18 cellular contexts compared by ENCODE assay signal in genomic region chr11:20247540-20248138, GRCh38.
DNase-seq lines count a peak whose midpoint lies in the region; ATAC-seq, FAIRE-seq and TF ChIP-seq lines count a peak whose summit lies in the region.
"Had no signal": no experiment of that assay in that cellular context is flagged by ENCODE, and none has a peak within 500 bp of the region (broad histone marks: within the 10 kb centered on the region; RNA-seq: fewer than 3 reads in every experiment).

No MANE protein-coding gene starts in this region.

- H3K27me3 ChIP-seq in HAP-1 (ENCODE audit: low read depth) (peaks cover 18% of the 10 kb centered on the region; the same call in 1 of the 2 replicates), WERI-Rb-1 (ENCODE audit: insufficient read depth, low read depth, severe bottlenecking) (no peaks in the 10 kb centered on the region), H1 (replicated peaks in 1 of 4; ENCODE audit: control insufficient read depth in 3 of 4, extremely low read depth in 1 of 4, insufficient read depth in 3 of 4, low read length in 3 of 4) (peaks cover 0 to 3% (median 2%) of the 10 kb centered on the region in 4 experiments; a peak in 2 of 7 replicates)
- H3K27me3 ChIP-seq in naive thymus-derived CD4-positive, alpha-beta T cell (ENCODE audit: control insufficient read depth in 2 of 2, insufficient read depth in 2 of 2, low read length in 2 of 2) = no peaks in the 10 kb centered on the region

- no peak overlapping the region for H2BK120ac ChIP-seq in H1 (replicated peaks; ENCODE audit: low read depth, low read length)

- H4K91ac ChIP-seq in H1 (replicated peaks; ENCODE audit: insufficient read length, low read length) = no peak overlapping the region

- H3K27ac ChIP-seq in WERI-Rb-1 = peak overlapping the region; percentile 86
- no peak overlapping the region for H3K27ac ChIP-seq in H1 (ENCODE audit: low read depth, low read length)
- no peak overlapping the region for H3K27ac ChIP-seq in naive thymus-derived CD4-positive, alpha-beta T cell (ENCODE audit: low read depth, low read length)
- H3K27ac ChIP-seq: A549 had no signal

- no peak overlapping the region for H2BK5ac ChIP-seq in H1 (ENCODE audit: low read depth, low read length)

- H3K4me1 ChIP-seq in HAP-1 (peaks cover 25% of the 10 kb centered on the region), H1 (replicated peaks in 1 of 4; ENCODE audit: control insufficient read depth in 3 of 4, insufficient read depth in 4 of 4, low read length in 3 of 4) (peaks cover 2 to 8% (median 5%) of the 10 kb centered on the region in 4 experiments; a peak in 4 of 7 replicates)
- H3K4me1 ChIP-seq in naive thymus-derived CD4-positive, alpha-beta T cell (ENCODE audit: control insufficient read depth in 2 of 2, insufficient read depth in 2 of 2, low read length in 2 of 2) = no peaks in the 10 kb centered on the region
- H3K4me1 ChIP-seq: A549 had no signal

- CTCF ChIA-PET in H1 (lab: Charles Lee; ENCODE audit: partially characterized antibody) = interaction anchor here (1.2 to 3.1 kb wide), 2 partner anchors 24 to 107 kb away, joined by 4 to 15 read pairs; no protein-coding TSS in a partner anchor
- CTCF ChIA-PET in naive thymus-derived CD4-positive, alpha-beta T cell (lab: Charles Lee) = no interaction called here

- no peak for TF ChIP-seq RAD21 in H1 (IDR thresholded peaks at IDR 0.05 in 1 of 2, conservative IDR thresholded peaks at IDR 0.05 in 1 of 2; ENCODE audit: low read depth in 2 of 2, low read length in 2 of 2)

- ATAC-seq in naive thymus-derived CD4-positive, alpha-beta T cell = no peak
- ATAC-seq: A549, Right ventricle myocardium inferior had no signal

- H3K14ac ChIP-seq in H1 (ENCODE audit: insufficient read length) = no peak overlapping the region

- no peak overlapping the region for H3K18ac ChIP-seq in H1 (ENCODE audit: extremely low read depth, low read length)

- WGBS in H1 (ENCODE audit: extremely low coverage in 1 of 2, insufficient coverage in 1 of 2, insufficient read length in 1 of 2, insufficient replicate concordance in 2 of 2, low coverage in 1 of 2, low lambda C conversion rate in 2 of 2, missing lambda C conversion rate in 1 of 2), 2 experiments = 15% methylated on average over 9 of the region's 9 CpGs; no CpG with 5 or more reads in 1 of the 2 experiments

- no peaks in the 10 kb centered on the region for H3K36me3 Mint-ChIP-seq in nephron (ENCODE audit: low read depth)
- H3K36me3 Mint-ChIP-seq in naive thymus-derived CD4-positive, alpha-beta T cell = peaks cover 0 to 5% (median 0%) of the 10 kb centered on the region in 5 donors

- POLR2A ChIA-PET in H1 (lab: Charles Lee; ENCODE audit: partially characterized antibody) = interaction anchor here (0.6 kb wide), 1 partner anchor 29 kb away, joined by 3 read pairs; no protein-coding TSS in a partner anchor
- POLR2A ChIA-PET in naive thymus-derived CD4-positive, alpha-beta T cell (lab: Charles Lee) = no interaction called here

- H2BK15ac ChIP-seq in H1 (ENCODE audit: low read length) = no peak overlapping the region

- peak overlapping the region in 1 of 3 experiments; percentile 50 for H3K4me3 Mint-ChIP-seq in nephron
- H3K4me3 Mint-ChIP-seq in naive thymus-derived CD4-positive, alpha-beta T cell = no peak overlapping the region
- H3K4me3 Mint-ChIP-seq: B cell had no signal

- no peak overlapping the region for H3K9ac ChIP-seq in H1 (replicated peaks in 1 of 4; ENCODE audit: extremely low read depth in 1 of 4, low read depth in 3 of 4, low read length in 3 of 4)

- H2BK12ac ChIP-seq in H1 (ENCODE audit: low read depth, low read length) = no peak overlapping the region

- intact Hi-C loops in naive thymus-derived CD4-positive, alpha-beta T cell (cut with micrococcal nuclease) = no loop called here

- peak overlapping the region; percentile 35 to 56 for H3K4me2 ChIP-seq in H1 (ENCODE audit: insufficient read depth in 1 of 2, low read depth in 2 of 2, low read length in 2 of 2)
- H3K4me2 ChIP-seq: A549 had no signal

- H3K27me3 Mint-ChIP-seq in nephron (ENCODE audit: low read depth) = peaks cover 3% of the 10 kb centered on the region
- peaks cover 11 to 49% (median 35%) of the 10 kb centered on the region in 5 donors for H3K27me3 Mint-ChIP-seq in naive thymus-derived CD4-positive, alpha-beta T cell

- H3K4me3 ChIP-seq in HAP-1 = no peak overlapping the region
- no peak overlapping the region for H3K4me3 ChIP-seq in WERI-Rb-1 (ENCODE audit: low read depth, low read length)
- peak overlapping the region in 1 of 4 experiments; percentile 31; a peak in 1 of 8 replicates for H3K4me3 ChIP-seq in H1 (ENCODE audit: extremely low read depth in 1 of 4, insufficient read depth in 2 of 4, low read depth in 3 of 4, low read length in 4 of 4)
- H3K4me3 ChIP-seq in naive thymus-derived CD4-positive, alpha-beta T cell (ENCODE audit: low read length) = no peak overlapping the region
- H3K4me3 ChIP-seq: A549 had no signal

- FAIRE-seq in H1 (lab: Jason Lieb, UNC) = peak; percentile 85
- FAIRE-seq: A549, GM12891 had no signal

- TF ChIP-seq CTCF in WERI-Rb-1 (IDR thresholded peaks at IDR 0.05; ENCODE audit: low read depth, low read length) (no peak), H1 (IDR thresholded peaks at IDR 0.05; ENCODE audit: control extremely low read depth in 1 of 3, insufficient read depth in 1 of 3, low read depth in 1 of 3, low read length in 3 of 3) (no peak), nephron (IDR thresholded peaks at IDR 0.05; ENCODE audit: unreplicated experiment in 3 of 3) (no peak)

- H3K23ac ChIP-seq in H1 (ENCODE audit: insufficient read length) = no peak overlapping the region

- H4K8ac ChIP-seq in H1 (ENCODE audit: extremely low read depth, insufficient read depth, low read length) = no peak overlapping the region

- no peak overlapping the region for H3K4ac ChIP-seq in H1 (replicated peaks; ENCODE audit: insufficient read length, low read depth, low read length)

- H3K9me3 Mint-ChIP-seq in nephron = peaks cover 7% of the 10 kb centered on the region
- peaks cover 0 to 11% (median 0%) of the 10 kb centered on the region in 11 donors for H3K9me3 Mint-ChIP-seq in naive thymus-derived CD4-positive, alpha-beta T cell

- H3K27ac Mint-ChIP-seq in nephron = peak overlapping the region; percentile 35 to 75 (median 74)
- no peak overlapping the region for H3K27ac Mint-ChIP-seq in naive thymus-derived CD4-positive, alpha-beta T cell
- H3K27ac Mint-ChIP-seq: B cell had no signal

- H2AFZ ChIP-seq in H1 (ENCODE audit: low read length) = no peak overlapping the region

- no peak for TF ChIP-seq EP300 in H1 (IDR thresholded peaks at IDR 0.05; ENCODE audit: borderline replicate concordance in 1 of 2, low read depth in 2 of 2, low read length in 2 of 2)

- H3K4me1 Mint-ChIP-seq in nephron = peaks cover 54% of the 10 kb centered on the region
- H3K4me1 Mint-ChIP-seq in naive thymus-derived CD4-positive, alpha-beta T cell = no peaks in the 10 kb centered on the region
- H3K4me1 Mint-ChIP-seq: B cell had no signal

- no peak overlapping the region for H2BK20ac ChIP-seq in H1 (ENCODE audit: low read length)

- no peaks in the 10 kb centered on the region for H4K20me1 ChIP-seq in H1 (replicated peaks in 1 of 2; ENCODE audit: control insufficient read depth in 1 of 2, insufficient read depth in 2 of 2, low read length in 2 of 2)

- H3K23me2 ChIP-seq in H1 (ENCODE audit: low read depth, low read length) = no peaks in the 10 kb centered on the region

- H3K79me1 ChIP-seq in H1 (ENCODE audit: low read depth, low read length) = no peaks in the 10 kb centered on the region

- DNase-seq in HAP-1 (ENCODE audit: low spot score in 2 of 2) (peak; percentile 67 to 92), WERI-Rb-1 (no peak), H1 (ENCODE audit: low read depth in 1 of 2, low spot score in 2 of 2) (no peak), NCI-H69 (lab: John Stamatoyannopoulos, UW) (no peak), NCI-H510A treated with DMSO at 0.1 percent for 48 hours (lab: John Stamatoyannopoulos, UW) (no peak), activated gamma-delta T cell treated with Interleukin-2 at 50 U/mL for 16 hours (no peak)
- DNase-seq in naive thymus-derived CD4-positive, alpha-beta T cell = no peak
- DNase-seq: GOT3, KBM-7, NCI-H1092, NCI-H2029 treated with DMSO at 0.1 percent for 48 hours, NCI-H226, NCI-H524 treated with DMSO at 0.1 percent for 48 hours had no signal

- H3K79me2 ChIP-seq in H1 (ENCODE audit: control insufficient read depth in 1 of 2, insufficient read depth in 2 of 2, low read length in 2 of 2) = no peaks in the 10 kb centered on the region

- no peak for TF ChIP-seq POLR2A in H1 (IDR thresholded peaks at IDR 0.05; ENCODE audit: control extremely low read depth in 1 of 2, low read depth in 2 of 2, low read length in 2 of 2)

- H2AK5ac ChIP-seq in H1 (ENCODE audit: low read depth, low read length) = no peak overlapping the region

- H3K9me3 ChIP-seq in HAP-1 (no peaks in the 10 kb centered on the region), WERI-Rb-1 (ENCODE audit: severe bottlenecking) (no peaks in the 10 kb centered on the region), H1 (ENCODE audit: insufficient read depth in 2 of 2, low read depth in 1 of 2, low read length in 1 of 2) (no peaks in the 10 kb centered on the region)
- H3K9me3 ChIP-seq in naive thymus-derived CD4-positive, alpha-beta T cell (ENCODE audit: control insufficient read depth in 2 of 3, low read length in 3 of 3) = no peaks in the 10 kb centered on the region
- H3K9me3 ChIP-seq: A549 had no signal

- in situ Hi-C loops in HAP-1 (cut with MboI; ENCODE audit: low sequenced_read_pairs) = no loop called here

- H3K36me3 ChIP-seq in HAP-1 (replicated peaks) (no peaks in the 10 kb centered on the region), WERI-Rb-1 (no peaks in the 10 kb centered on the region), H1 (ENCODE audit: control insufficient read depth in 2 of 4, insufficient read depth in 4 of 4, low read length in 3 of 4) (no peaks in the 10 kb centered on the region)
- no peaks in the 10 kb centered on the region for H3K36me3 ChIP-seq in naive thymus-derived CD4-positive, alpha-beta T cell (ENCODE audit: control insufficient read depth in 2 of 3, insufficient read depth in 3 of 3, low read length in 3 of 3)

- H4K5ac ChIP-seq in H1 (ENCODE audit: insufficient read length, low read depth, low read length) = no peak overlapping the region

- H3K56ac ChIP-seq in H1 (replicated peaks; ENCODE audit: insufficient read length, low read depth, low read length) = no peak overlapping the region

TF ChIP-seq in H1, 55 proteins besides CTCF, POLR2A, EP300 and RAD21 (continues in another document):
- no peak for TF ChIP-seq POU5F1 (IDR thresholded peaks at IDR 0.05; ENCODE audit: low read depth, low read length)

Comparison
In these comparisons a context has a peak if more than half of its experiments do, and no peak if none do; other contexts are left out.
1. DNase-seq: peak in HAP-1 (2 of 2); none in WERI-Rb-1 (single experiment), H1 (0 of 2), NCI-H69 (single experiment), naive thymus-derived CD4-positive, alpha-beta T cell (0 of 9), NCI-H510A treated with DMSO at 0.1 percent for 48 hours (single experiment) and activated gamma-delta T cell treated with Interleukin-2 at 50 U/mL for 16 hours (single experiment).
2. H3K27ac Mint-ChIP-seq: peak in nephron (3 of 3); none in naive thymus-derived CD4-positive, alpha-beta T cell (0 of 9).